8 cellular contexts compared by ENCODE assay signal in genomic region chr7:66205736-66206080, GRCh38. TPM values are rescaled to one million over a fixed set of nuclear protein-coding genes. Genes with fewer than 3 reads are reported as not detected.
DNase-seq lines count a peak whose midpoint lies in the region; ATAC-seq and TF ChIP-seq lines count a peak whose summit lies in the region.

No MANE protein-coding gene starts in this region.

- no peaks in the 10 kb centered on the region; the same call in 1 of the 2 replicates for H3K36me3 ChIP-seq in KMS-11 (ENCODE audit: insufficient read depth)
- H3K36me3 ChIP-seq in body of pancreas (replicated peaks in 1 of 2; ENCODE audit: insufficient read depth in 1 of 2, low read depth in 2 of 2) = no peaks in the 10 kb centered on the region
- H3K36me3 ChIP-seq in left lung = no peaks in the 10 kb centered on the region
- peaks cover 0 to 2% of the 10 kb centered on the region in 2 donors for H3K36me3 ChIP-seq in stomach smooth muscle (ENCODE audit: control insufficient read depth in 2 of 2, insufficient read depth in 2 of 2, low read length in 2 of 2)

- DNase-seq in body of pancreas (peak in 2 of 4 donors; percentile 20 to 30), left lung (no peak), NCI-H2081 treated with DMSO at 0.1 percent for 48 hours (lab: John Stamatoyannopoulos, UW) (no peak), RPMI8226 (no peak)

- H2AFZ ChIP-seq in KMS-11 (ENCODE audit: low read depth) = peak overlapping the region; percentile 72

- no peak for TF ChIP-seq CTCF in KMS-11 (conservative IDR thresholded peaks at IDR 0.05; ENCODE audit: low read depth, low read length)
- no peak for TF ChIP-seq CTCF in body of pancreas (IDR thresholded peaks at IDR 0.05)
- no peak for TF ChIP-seq CTCF in left lung (IDR thresholded peaks at IDR 0.05)

- WGBS in body of pancreas, 2 donors = 2 to 4% methylated on average over 23 of the region's 23 CpGs

- H3K4me3 ChIP-seq in KMS-11 (IDR thresholded peaks at IDR 0.05; ENCODE audit: insufficient read depth, low read depth, low read length) (no peak overlapping the region), body of pancreas (peak overlapping the region; percentile 53 to 87), left lung (peak overlapping the region; percentile 90 to 96), stomach smooth muscle (ENCODE audit: low read length in 2 of 2) (peak overlapping the region; percentile 84 to 90)

- no peaks in the 10 kb centered on the region for H4K20me1 ChIP-seq in KMS-11 (ENCODE audit: insufficient read depth)

- peak overlapping the region; percentile 64 for H3K4me2 ChIP-seq in KMS-11

- H3K9me3 ChIP-seq in body of pancreas = no peaks in the 10 kb centered on the region
- no peaks in the 10 kb centered on the region for H3K9me3 ChIP-seq in left lung
- no peaks in the 10 kb centered on the region for H3K9me3 ChIP-seq in stomach smooth muscle (ENCODE audit: control insufficient read depth in 2 of 2, low read length in 2 of 2)

- ATAC-seq in GM18498 (IDR thresholded peaks at IDR 0.05; ENCODE audit: unreplicated experiment) = peak; percentile 11
- ATAC-seq in body of pancreas = peak; percentile 13
- peak; percentile 17 for ATAC-seq in left lung
- ATAC-seq in GM18517 (IDR thresholded peaks at IDR 0.05; ENCODE audit: unreplicated experiment) = no peak

- TF ChIP-seq POLR2A in body of pancreas (IDR thresholded peaks at IDR 0.05) = no peak

- intact Hi-C loops in body of pancreas (cut with DNase I) (no loop called here), left lung (cut with DNase I) (no loop called here)

- H3K4me1 ChIP-seq in KMS-11 (ENCODE audit: low read depth, poor library complexity, severe bottlenecking) (peaks cover 54% of the 10 kb centered on the region), body of pancreas (peaks cover 20% of the 10 kb centered on the region), left lung (peaks cover 0 to 18% of the 10 kb centered on the region in 2 donors), stomach smooth muscle (ENCODE audit: control insufficient read depth, insufficient read depth, low read length) (peaks cover 14% of the 10 kb centered on the region)

- H3K27ac ChIP-seq in KMS-11 = peak overlapping the region; percentile 47
- H3K27ac ChIP-seq in body of pancreas = peak overlapping the region in 3 of 4 donors; percentile 59 to 79 (median 68)
- H3K27ac ChIP-seq in left lung = peak overlapping the region; percentile 73 to 78
- no peak overlapping the region for H3K27ac ChIP-seq in stomach smooth muscle (ENCODE audit: low read length)

- H3K9ac ChIP-seq in KMS-11 (peak overlapping the region; percentile 81), stomach smooth muscle (ENCODE audit: low read length in 2 of 2) (peak overlapping the region; percentile 71 to 76)

- no peaks in the 10 kb centered on the region for H3K27me3 ChIP-seq in KMS-11 (ENCODE audit: insufficient read depth, low read depth)
- no peaks in the 10 kb centered on the region for H3K27me3 ChIP-seq in body of pancreas
- H3K27me3 ChIP-seq in left lung = peaks cover 0 to 39% of the 10 kb centered on the region in 2 donors
- no peaks in the 10 kb centered on the region for H3K27me3 ChIP-seq in stomach smooth muscle (ENCODE audit: control insufficient read depth in 1 of 2, insufficient read depth in 2 of 2, low read length in 2 of 2)

- H3K79me2 ChIP-seq in KMS-11 (ENCODE audit: insufficient read depth, low read depth) = peaks cover 54% of the 10 kb centered on the region

RNA-seq across cellular contexts. Expression of gene TPST1, which starts 0.6 kb away (rescaled TPM):
- 10 to 100 TPM; 12.5 to 16.5 TPM for total RNA-seq in body of pancreas
- 10 to 100 TPM; 30.5 to 45.6 TPM for total RNA-seq in left lung
